31 cellular contexts compared by ENCODE assay signal in genomic region chr14:104121142-104121541, GRCh38. TPM values are rescaled to one million over a fixed set of nuclear protein-coding genes. Genes with fewer than 3 reads are reported as not detected.
"Had no signal": no experiment of that assay in that cellular context is flagged by ENCODE, and none has a peak within 500 bp of the region (broad histone marks: within the 10 kb centered on the region; RNA-seq: fewer than 3 reads in every experiment).

No MANE protein-coding gene starts in this region.

- H3K36me3 Mint-ChIP-seq: stimulated activated effector memory CD8-positive, alpha-beta T cell treated with anti-CD3 and anti-CD28 coated beads, Interleukin-12 subunit alpha, Interleukin-12 subunit beta, amount 100 ng/mL, for 72 hours; type B pancreatic cell had no signal

- H3K27me3 ChIP-seq: testis had no signal

- H3K4me3 Mint-ChIP-seq: immature natural killer cell; mesothelial cell of epicardium; naive B cell; nephron progenitor cell; stimulated activated effector memory CD8-positive, alpha-beta T cell treated with anti-CD3 and anti-CD28 coated beads, Interleukin-12 subunit alpha, Interleukin-12 subunit beta, amount 100 ng/mL, for 72 hours; type B pancreatic cell had no signal

- DNase-seq: caudate nucleus; cerebellar nuclear complex; effector CD4-positive, alpha-beta T cell; foreskin fibroblast; glutamatergic neuron; hypothalamus; immature natural killer cell; mesenchymal stem cell; naive B cell; nephron progenitor cell; nucleus accumbens; ovary; retina; stimulated activated CD4-positive, alpha-beta T cell treated with anti-CD3 and anti-CD28 coated beads, Interleukin-2, amount 100 ng/mL, for 24 hours; stimulated activated CD4-positive, alpha-beta T cell treated with anti-CD3 and anti-CD28 coated beads, Interleukin-4, amount 100 ng/mL, for 24 hours; stimulated activated naive CD4-positive, alpha-beta T cell treated with Interleukin-2 at 50 U/mL for 16 hours; testis; tibial artery had no signal

- H3K9me3 Mint-ChIP-seq: type B pancreatic cell had no signal

- ATAC-seq: gastroesophageal sphincter, left lobe of liver, mucosa of descending colon, sciatic nerve had no signal

- H3K36me3 ChIP-seq: gastroesophageal sphincter, ovary, stomach, tibial artery had no signal

- FAIRE-seq: keratinocyte, urothelium cell line had no signal

- H3K9me3 ChIP-seq: mucosa of descending colon, testis had no signal

- H3K4me3 ChIP-seq: dorsolateral prefrontal cortex, gastroesophageal sphincter, mucosa of descending colon, ovary, stomach, testis, tibial artery had no signal

- H3K4me1 Mint-ChIP-seq: immature natural killer cell, nephron progenitor cell had no signal

- H3K27ac ChIP-seq: gastroesophageal sphincter, ovary, stomach, testis, tibial artery had no signal

- H3K27ac Mint-ChIP-seq: immature natural killer cell; mesothelial cell of epicardium; naive B cell; nephron progenitor cell; stimulated activated effector memory CD8-positive, alpha-beta T cell treated with anti-CD3 and anti-CD28 coated beads, Interleukin-12 subunit alpha, Interleukin-12 subunit beta, amount 100 ng/mL, for 72 hours had no signal

RNA-seq across cellular contexts. Expression of gene ASPG, which starts 35.6 kb away (rescaled TPM):
- total RNA-seq: lung microvascular endothelial cell, pulmonary artery endothelial cell had no signal
